ENCODE assay signal across 23 cellular contexts in genomic region chr11:64523456-64524187, GRCh38. TPM values are rescaled to one million over a fixed set of nuclear protein-coding genes. Genes with fewer than 3 reads are reported as not detected.
DNase-seq lines count a peak whose midpoint lies in the region; ATAC-seq, FAIRE-seq and TF ChIP-seq lines count a peak whose summit lies in the region.
"Had no signal": no experiment of that assay in that cellular context is flagged by ENCODE, and none has a peak within 500 bp of the region (broad histone marks: within the 10 kb centered on the region; RNA-seq: fewer than 3 reads in every experiment).

No MANE protein-coding gene starts in this region.

- no peaks in the 10 kb centered on the region for H3K9me3 ChIP-seq in upper lobe of right lung

- H3K27me3 ChIP-seq in upper lobe of right lung, result peaks cover 25% of the 10 kb centered on the region

- intact Hi-C loops in posterior cingulate gyrus (cut with DNase I) (no loop called here), upper lobe of right lung (cut with DNase I) (no loop called here)

- H3K4me3 Mint-ChIP-seq in activated naive CD4-positive, alpha-beta T cell treated with anti-CD3 and anti-CD28 coated beads, Interleukin-2, amount 50 U/mL, for 24 hours, result no peak overlapping the region
- H3K4me3 Mint-ChIP-seq: CD4-positive, CD25-positive, alpha-beta regulatory T cell had no signal

- H3K9me3 Mint-ChIP-seq in activated naive CD4-positive, alpha-beta T cell treated with anti-CD3 and anti-CD28 coated beads, Interleukin-2, amount 50 U/mL, for 24 hours, result no peaks in the 10 kb centered on the region

- no peaks in the 10 kb centered on the region for H3K4me1 ChIP-seq in upper lobe of right lung

- H3K27me3 Mint-ChIP-seq in activated naive CD4-positive, alpha-beta T cell treated with anti-CD3 and anti-CD28 coated beads, Interleukin-2, amount 50 U/mL, for 24 hours, result peaks cover 21% of the 10 kb centered on the region

- no peak overlapping the region for H3K27ac ChIP-seq in upper lobe of right lung
- H3K27ac ChIP-seq: 22Rv1, GM23248 had no signal

- no peaks in the 10 kb centered on the region for H3K36me3 Mint-ChIP-seq in activated naive CD4-positive, alpha-beta T cell treated with anti-CD3 and anti-CD28 coated beads, Interleukin-2, amount 50 U/mL, for 24 hours
- H3K36me3 Mint-ChIP-seq: CD4-positive, CD25-positive, alpha-beta regulatory T cell had no signal

- FAIRE-seq in frontal cortex (lab: Jason Lieb, UNC), result no peak
- FAIRE-seq: GM12891 had no signal

- TF ChIP-seq CTCF in upper lobe of right lung (IDR thresholded peaks at IDR 0.05), result no peak

- DNase-seq in activated naive CD4-positive, alpha-beta T cell treated with Interleukin-2 at 50 U/mL for 16 hours, result no peak
- DNase-seq in inferior parietal cortex (ENCODE audit: extremely low spot score), result peak; percentile 20
- peak in 6 of 10 donors; percentile 26 to 83 (median 34) for DNase-seq in posterior cingulate gyrus
- peak; percentile 16 for DNase-seq in upper lobe of right lung
- DNase-seq in frontal cortex (ENCODE audit: low spot score in 2 of 2), result no peak
- DNase-seq in DMS53 (lab: John Stamatoyannopoulos, UW), result no peak
- DNase-seq: CD4-positive, CD25-positive, alpha-beta regulatory T cell; COR-L47; DMS153; EL; GM23248; HCEC 1CT; KG1; NCI-H1417 treated with DMSO at 0.1 percent for 48 hours; NCI-H187 treated with DMSO at 0.1 percent for 48 hours; NCI-H226; NCI-H524 treated with DMSO at 0.1 percent for 48 hours; RPMI8226; SHP77 treated with DMSO at 0.1 percent for 48 hours had no signal

- no peaks in the 10 kb centered on the region for H3K36me3 ChIP-seq in upper lobe of right lung

- peak overlapping the region; percentile 81 for H3K27ac Mint-ChIP-seq in activated naive CD4-positive, alpha-beta T cell treated with anti-CD3 and anti-CD28 coated beads, Interleukin-2, amount 50 U/mL, for 24 hours
- H3K27ac Mint-ChIP-seq: CD4-positive, CD25-positive, alpha-beta regulatory T cell had no signal

- ATAC-seq in upper lobe of right lung, result no peak
- no peak for ATAC-seq in HG02571 (IDR thresholded peaks at IDR 0.05; ENCODE audit: unreplicated experiment)

- no peak overlapping the region for H3K4me3 ChIP-seq in upper lobe of right lung
- H3K4me3 ChIP-seq: GM23248 had no signal

- H3K4me1 Mint-ChIP-seq in activated naive CD4-positive, alpha-beta T cell treated with anti-CD3 and anti-CD28 coated beads, Interleukin-2, amount 50 U/mL, for 24 hours, result no peaks in the 10 kb centered on the region

RNA-seq across cellular contexts. Expression of gene SLC22A11, which starts 32.1 kb away (rescaled TPM):
- total RNA-seq in upper lobe of right lung (not detected), frontal cortex (not detected)
- total RNA-seq: CD4-positive, CD25-positive, alpha-beta regulatory T cell; GM23248 had no signal

Comparison
In these comparisons a context has a peak if more than half of its experiments do, and no peak if none do; other contexts are left out.
1. DNase-seq: peak in inferior parietal cortex (single experiment), posterior cingulate gyrus (6 of 10) and upper lobe of right lung (single experiment); none in activated naive CD4-positive, alpha-beta T cell treated with Interleukin-2 at 50 U/mL for 16 hours (single experiment), frontal cortex (0 of 2) and DMS53 (single experiment).